10 cellular contexts compared by ENCODE assay signal in genomic region chr12:64616221-64616620, GRCh38. TPM values are rescaled to one million over a fixed set of nuclear protein-coding genes. Genes with fewer than 3 reads are reported as not detected.
A peak's percentile ranks its signal among the peaks of the same experiment; 100 is the strongest.
DNase-seq lines count a peak whose midpoint lies in the region; ATAC-seq and TF ChIP-seq lines count a peak whose summit lies in the region.
"Had no signal": no experiment of that assay in that cellular context is flagged by ENCODE, and none has a peak within 500 bp of the region (broad histone marks: within the 10 kb centered on the region; RNA-seq: fewer than 3 reads in every experiment).

No MANE protein-coding gene starts in this region.

- peaks cover 0 to 1% (median 0%) of the 10 kb centered on the region in 3 donors for H3K27me3 Mint-ChIP-seq in CD14-positive monocyte (ENCODE audit: low read depth in 3 of 3)

- no peak overlapping the region for H3K4me3 Mint-ChIP-seq in CD14-positive monocyte

- in situ Hi-C loops in Panc1 (cut with HindIII; ENCODE audit: low pct_unique_long_range_greater_than_20kb, low sequenced_read_pairs), result no loop called here

- 46% methylated on average over 3 of the region's 3 CpGs for WGBS in prostate gland

- peak overlapping the region; percentile 64 for H3K27ac ChIP-seq in Panc1 (ENCODE audit: low read length)
- peak overlapping the region; percentile 6 to 10 for H3K27ac ChIP-seq in prostate gland

- TF ChIP-seq CTCF in CD14-positive monocyte (IDR thresholded peaks at IDR 0.05), result no peak
- no peak for TF ChIP-seq CTCF in Panc1 (IDR thresholded peaks at IDR 0.05)
- TF ChIP-seq CTCF in prostate gland (IDR thresholded peaks at IDR 0.05), result no peak

- POLR2A ChIA-PET in Panc1 (lab: Charles Lee), result no interaction called here

- ATAC-seq in Panc1 (no peak), HG03135 (IDR thresholded peaks at IDR 0.05; ENCODE audit: unreplicated experiment) (no peak)

- no peak for TF ChIP-seq POLR2A in prostate gland (IDR thresholded peaks at IDR 0.05)

- H3K27ac Mint-ChIP-seq in CD14-positive monocyte, result peak overlapping the region in 5 of 7 donors; percentile 65 to 82 (median 73)

- no peaks in the 10 kb centered on the region for H3K27me3 ChIP-seq in Panc1 (ENCODE audit: control insufficient read depth, insufficient read depth, low read length)
- H3K27me3 ChIP-seq in prostate gland (replicated peaks; ENCODE audit: insufficient read depth), result no peaks in the 10 kb centered on the region

- CTCF ChIA-PET in Panc1 (lab: Charles Lee), result interaction anchor here (0.6 to 1.3 kb wide), 2 partner anchors 56 to 82 kb away, joined by 3 to 5 read pairs; no protein-coding TSS in a partner anchor

- BruUV-seq in Panc1 (replicated peaks; lab: Mats Ljungman, UMichigan), result TSS peak; percentile 8

- intact Hi-C loops in CD14-positive monocyte (cut with micrococcal nuclease), result no loop called here
- intact Hi-C loops in Panc1 (cut with micrococcal nuclease; ENCODE audit: unreplicated experiment), result loop anchor here (2.0 kb wide), 1 partner anchor 53 kb away; no protein-coding TSS in a partner anchor
- intact Hi-C loops in prostate gland (cut with DNase I), result no loop called here

- DNase-seq in CD14-positive monocyte (ENCODE audit: low spot score) (no peak), Panc1 (ENCODE audit: low read depth, low spot score) (no peak), epidermal melanocyte (ENCODE audit: insufficient read length, low spot score) (peak; percentile 74), prostate gland (ENCODE audit: low spot score) (no peak), NCI-H1694 (lab: John Stamatoyannopoulos, UW) (no peak), germinal center (ENCODE audit: low spot score) (no peak), NCI-H748 (lab: John Stamatoyannopoulos, UW; ENCODE audit: unreplicated experiment) (no peak)
- DNase-seq: DMS53, SW 1271 had no signal

- H3K4me1 Mint-ChIP-seq in CD14-positive monocyte, result peaks cover 74% of the 10 kb centered on the region

- H3K9me3 ChIP-seq in Panc1 (ENCODE audit: control insufficient read depth, insufficient read depth, low read depth, low read length), result no peaks in the 10 kb centered on the region
- no peaks in the 10 kb centered on the region for H3K9me3 ChIP-seq in prostate gland

- H3K9me3 Mint-ChIP-seq in CD14-positive monocyte, result no peaks in the 10 kb centered on the region

- peaks cover 30 to 46% of the 10 kb centered on the region in 2 donors for H3K36me3 Mint-ChIP-seq in CD14-positive monocyte

- H3K36me3 ChIP-seq in Panc1 (ENCODE audit: control insufficient read depth, insufficient read depth, low read length) (peaks cover 5% of the 10 kb centered on the region), prostate gland (no peaks in the 10 kb centered on the region)

- H3K4me1 ChIP-seq in Panc1 (ENCODE audit: control insufficient read depth, insufficient read depth, low read length), result peaks cover 70% of the 10 kb centered on the region
- no peaks in the 10 kb centered on the region for H3K4me1 ChIP-seq in prostate gland (replicated peaks)

- H3K4me3 ChIP-seq in Panc1 (ENCODE audit: low read depth in 2 of 2, low read length in 2 of 2), result no peak overlapping the region
- no peak overlapping the region for H3K4me3 ChIP-seq in prostate gland

RNA-seq across cellular contexts. Expression of gene RASSF3, which starts 5.9 kb away (rescaled TPM):
- 10 to 100 TPM in 1 of 2 donors, 1 to 10 TPM in 1; 6.6 to 14.5 TPM for polyA plus RNA-seq in CD14-positive monocyte
- 107 TPM for total RNA-seq in Panc1 (2021; ENCODE audit: unreplicated experiment)
- 42.2 TPM for polyA plus RNA-seq in Panc1 (2012; ENCODE audit: insufficient read length)
- total RNA-seq in prostate gland, result 10 to 100 TPM; 40.6 to 55.7 TPM
